In the genomic region with DNA sequence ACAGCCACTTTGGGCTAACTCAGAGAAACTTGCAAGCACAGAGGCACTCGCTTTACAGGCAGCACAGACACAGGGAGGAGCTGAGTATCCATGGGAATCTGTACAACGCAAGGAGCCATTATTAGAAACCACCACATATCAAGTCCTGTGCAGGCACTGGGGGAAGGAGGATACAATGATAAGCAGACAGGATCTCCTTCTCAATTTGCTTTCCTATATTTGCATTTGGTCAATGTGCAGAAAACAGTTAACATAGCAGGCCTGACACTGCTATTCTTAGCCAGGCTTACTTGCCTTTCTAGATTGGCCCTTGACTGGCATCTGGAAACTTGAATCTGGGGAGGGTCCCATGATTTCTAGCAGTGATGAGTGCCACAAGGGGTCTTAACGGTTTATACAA, we compare ENCODE assay signal across 15 cellular contexts.
DNase-seq lines count a peak whose midpoint lies in the region; ATAC-seq and TF ChIP-seq lines count a peak whose summit lies in the region.
"Had no signal": no experiment of that assay in that cellular context is flagged by ENCODE, and none has a peak within 500 bp of the region (broad histone marks: within the 10 kb centered on the region; RNA-seq: fewer than 3 reads in every experiment).

No MANE protein-coding gene starts in this region.

- H3K4me3 Mint-ChIP-seq in naive B cell, result peak overlapping the region in 2 of 8 donors; percentile 44 to 45
- H3K4me3 Mint-ChIP-seq: activated CD4-positive, alpha-beta T cell treated with anti-CD3 and anti-CD28 coated beads for 36 hours; effector memory CD8-positive, alpha-beta T cell; stimulated activated effector memory CD8-positive, alpha-beta T cell treated with anti-CD3 and anti-CD28 coated beads, Interleukin-12 subunit alpha, Interleukin-12 subunit beta, amount 100 ng/mL, for 72 hours had no signal

- no peaks in the 10 kb centered on the region for H3K4me1 ChIP-seq in right atrium auricular region
- H3K4me1 ChIP-seq: Peyer's patch had no signal

- peaks cover 21 to 45% (median 34%) of the 10 kb centered on the region in 3 donors for H3K4me1 Mint-ChIP-seq in naive B cell
- H3K4me1 Mint-ChIP-seq: activated CD4-positive, alpha-beta T cell treated with anti-CD3 and anti-CD28 coated beads for 36 hours; stimulated activated effector memory CD8-positive, alpha-beta T cell treated with anti-CD3 and anti-CD28 coated beads, Interleukin-12 subunit alpha, Interleukin-12 subunit beta, amount 100 ng/mL, for 72 hours had no signal

- peaks cover 0 to 12% of the 10 kb centered on the region in 2 donors for H3K36me3 Mint-ChIP-seq in naive B cell
- H3K36me3 Mint-ChIP-seq: stimulated activated effector memory CD8-positive, alpha-beta T cell treated with anti-CD3 and anti-CD28 coated beads, Interleukin-12 subunit alpha, Interleukin-12 subunit beta, amount 100 ng/mL, for 72 hours had no signal

- intact Hi-C loops in Right ventricle myocardium inferior (cut with DNase I) (no loop called here), sciatic nerve (cut with DNase I) (no loop called here)

- H3K36me3 ChIP-seq in right atrium auricular region, result no peaks in the 10 kb centered on the region
- H3K36me3 ChIP-seq: Peyer's patch had no signal

- no peaks in the 10 kb centered on the region for H3K27me3 ChIP-seq in right atrium auricular region
- H3K27me3 ChIP-seq: Peyer's patch had no signal

- ATAC-seq in Right ventricle myocardium inferior (peak; percentile 28), HG02642 (IDR thresholded peaks at IDR 0.05; ENCODE audit: poor library complexity, unreplicated experiment) (peak; percentile 34), HG03460 (IDR thresholded peaks at IDR 0.05; ENCODE audit: unreplicated experiment) (peak; percentile 50), naive B cell (ENCODE audit: low read depth in 2 of 2) (no peak), sciatic nerve (no peak)
- ATAC-seq: activated CD4-positive, alpha-beta T cell treated with anti-CD3 and anti-CD28 coated beads for 36 hours; effector memory CD8-positive, alpha-beta T cell; stimulated activated effector memory CD8-positive, alpha-beta T cell treated with anti-CD3 and anti-CD28 coated beads, Interleukin-12 subunit alpha, Interleukin-12 subunit beta, amount 100 ng/mL, for 72 hours had no signal

- TF ChIP-seq CTCF in right atrium auricular region (IDR thresholded peaks at IDR 0.05), result no peak

- H3K9me3 ChIP-seq in right atrium auricular region, result no peaks in the 10 kb centered on the region
- H3K9me3 ChIP-seq: Peyer's patch had no signal

- no peaks in the 10 kb centered on the region for H3K27me3 Mint-ChIP-seq in naive B cell

- no peak overlapping the region for H3K4me3 ChIP-seq in right atrium auricular region
- H3K4me3 ChIP-seq: Peyer's patch had no signal

- peaks cover 0 to 7% (median 0%) of the 10 kb centered on the region in 7 donors for H3K9me3 Mint-ChIP-seq in naive B cell
- H3K9me3 Mint-ChIP-seq: effector memory CD8-positive, alpha-beta T cell; stimulated activated effector memory CD8-positive, alpha-beta T cell treated with anti-CD3 and anti-CD28 coated beads, Interleukin-12 subunit alpha, Interleukin-12 subunit beta, amount 100 ng/mL, for 72 hours had no signal

- no peak overlapping the region for H3K27ac ChIP-seq in right atrium auricular region
- H3K27ac ChIP-seq: 22Rv1, HL-60 had no signal

- H3K27ac Mint-ChIP-seq in naive B cell, result peak overlapping the region in 5 of 6 donors; percentile 37 to 87 (median 80)
- H3K27ac Mint-ChIP-seq: activated CD4-positive, alpha-beta T cell treated with anti-CD3 and anti-CD28 coated beads for 36 hours; effector memory CD8-positive, alpha-beta T cell; stimulated activated effector memory CD8-positive, alpha-beta T cell treated with anti-CD3 and anti-CD28 coated beads, Interleukin-12 subunit alpha, Interleukin-12 subunit beta, amount 100 ng/mL, for 72 hours had no signal

- DNase-seq in Right ventricle myocardium inferior (ENCODE audit: missing footprints), result no peak
- no peak for DNase-seq in right atrium auricular region (ENCODE audit: low spot score)
- no peak for DNase-seq in naive B cell
- no peak for DNase-seq in NCI-H510A (lab: John Stamatoyannopoulos, UW)
- no peak for DNase-seq in activated gamma-delta T cell (lab: John Stamatoyannopoulos, UW)
- no peak for DNase-seq in sciatic nerve (ENCODE audit: low spot score)
- DNase-seq: activated CD4-positive, alpha-beta T cell treated with anti-CD3 and anti-CD28 coated beads for 36 hours; effector memory CD8-positive, alpha-beta T cell; NCI-H1436 had no signal

Comparison
In these comparisons a context has a peak if more than half of its experiments do, and no peak if none do; other contexts are left out.
1. ATAC-seq: peak in Right ventricle myocardium inferior (single experiment), HG02642 (single experiment) and HG03460 (single experiment); none in naive B cell (0 of 2) and sciatic nerve (single experiment).